In the genomic region with DNA sequence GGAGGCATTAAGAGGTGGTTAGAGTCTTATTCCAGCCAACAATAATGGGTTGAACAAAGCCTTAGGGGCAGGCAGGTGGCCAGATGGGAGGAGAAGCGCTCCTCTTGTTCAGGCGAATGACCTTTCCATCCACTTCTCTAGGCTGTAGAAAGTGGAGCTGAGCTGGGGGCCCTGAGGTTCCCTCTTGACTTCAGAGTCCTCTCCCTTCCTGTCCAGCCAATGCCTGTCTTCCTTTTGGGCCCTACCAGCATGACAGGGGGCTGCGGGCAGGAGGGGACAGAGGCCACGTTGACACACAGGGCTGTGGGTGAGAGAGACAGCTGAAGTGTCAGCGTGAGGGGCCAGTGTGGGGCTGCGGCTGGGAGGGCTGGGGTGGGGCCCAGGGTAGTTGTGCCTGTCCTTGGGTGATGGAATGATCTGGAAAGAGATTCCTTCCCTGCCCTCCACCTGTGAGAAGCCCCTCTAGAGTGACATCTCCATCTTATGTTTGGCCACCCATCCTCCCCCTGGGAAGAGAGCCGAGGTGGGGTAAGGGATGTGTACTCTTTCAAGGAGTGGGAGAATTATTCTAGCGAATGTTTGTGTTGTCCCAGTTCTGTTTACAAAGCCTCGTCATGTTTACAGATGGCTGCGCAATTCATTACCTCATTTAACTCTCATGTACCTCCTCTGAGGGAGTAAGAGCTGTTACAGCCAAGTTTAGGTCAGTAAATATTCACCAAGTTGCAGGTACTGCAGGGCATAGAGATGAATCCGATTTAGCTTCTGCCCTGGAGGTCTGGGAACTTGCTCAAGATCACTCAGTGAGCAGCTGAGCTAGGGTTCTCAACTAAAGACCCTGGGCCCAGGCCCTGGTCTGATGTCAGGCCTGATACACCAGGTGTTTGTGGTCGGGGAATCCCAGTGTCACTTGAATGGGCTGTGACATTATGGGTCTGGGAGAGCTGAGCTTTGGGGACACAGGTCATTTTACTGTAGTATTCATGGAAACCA, we compare ENCODE assay signal across 10 cellular contexts. TPM values are rescaled to one million over a fixed set of nuclear protein-coding genes. Genes with fewer than 3 reads are reported as not detected.
DNase-seq lines count a peak whose midpoint lies in the region; ATAC-seq and TF ChIP-seq lines count a peak whose summit lies in the region.
"Had no signal": no experiment of that assay in that cellular context is flagged by ENCODE, and none has a peak within 500 bp of the region (broad histone marks: within the 10 kb centered on the region; RNA-seq: fewer than 3 reads in every experiment).

No MANE protein-coding gene starts in this region.

- H3K4me1 ChIP-seq in KMS-11 (ENCODE audit: low read depth, poor library complexity, severe bottlenecking) (peaks cover 59% of the 10 kb centered on the region), endodermal cell (ENCODE audit: control insufficient read depth, insufficient read depth, low read length) (peaks cover 13% of the 10 kb centered on the region), neural progenitor cell (peaks cover 53% of the 10 kb centered on the region)

- H3K79me2 ChIP-seq in KMS-11 (ENCODE audit: insufficient read depth, low read depth) = no peaks in the 10 kb centered on the region
- H3K79me2 ChIP-seq in neural progenitor cell (ENCODE audit: low read depth) = peaks cover 79% of the 10 kb centered on the region

- peak overlapping the region; percentile 71 for H3K4me3 Mint-ChIP-seq in Calu3 (ENCODE audit: low read depth, unreplicated experiment)
- peak overlapping the region; percentile 10 for H3K4me3 Mint-ChIP-seq in endodermal cell
- no peak overlapping the region for H3K4me3 Mint-ChIP-seq in neural progenitor cell

- DNase-seq in Calu3 = peak; percentile 95
- DNase-seq in endodermal cell = no peak
- peak; percentile 21 for DNase-seq in neural progenitor cell (ENCODE audit: low spot score)
- DNase-seq in effector CD8-positive, alpha-beta T cell (lab: John Stamatoyannopoulos, UW) = no peak
- no peak for DNase-seq in germinal center (ENCODE audit: low spot score)
- no peak for DNase-seq in foreskin melanocyte
- DNase-seq: stimulated activated naive CD4-positive, alpha-beta T cell had no signal

- H3K4me1 Mint-ChIP-seq in Calu3 (ENCODE audit: low read depth, unreplicated experiment) (peaks cover 87% of the 10 kb centered on the region), endodermal cell (peaks cover 57% of the 10 kb centered on the region), neural progenitor cell (peaks cover 33% of the 10 kb centered on the region)

- CTCF ChIA-PET in Calu3 (lab: Charles Lee) = interaction anchor here (0.5 to 161.2 kb wide), 36 partner anchors 12 to 1845 kb away, joined by 3 to 42089 read pairs (median 5); partner anchors contain the start of genes ERBB2, GRB7, GSDMA and GSDMB

- H3K36me3 ChIP-seq in KMS-11 (ENCODE audit: insufficient read depth) (no peaks in the 10 kb centered on the region), endodermal cell (ENCODE audit: control insufficient read depth, insufficient read depth, low read length) (peaks cover 13% of the 10 kb centered on the region), neural progenitor cell (no peaks in the 10 kb centered on the region)

- TF ChIP-seq CTCF in Calu3 (IDR thresholded peaks at IDR 0.05; ENCODE audit: unreplicated experiment) = no peak
- TF ChIP-seq CTCF in KMS-11 (conservative IDR thresholded peaks at IDR 0.05; ENCODE audit: low read depth, low read length) = no peak
- no peak for TF ChIP-seq CTCF in endodermal cell (conservative IDR thresholded peaks at IDR 0.05)
- no peak for TF ChIP-seq CTCF in neural progenitor cell (IDR thresholded peaks at IDR 0.05)

- H3K9me3 ChIP-seq in endodermal cell (ENCODE audit: control insufficient read depth, low read length) = no peaks in the 10 kb centered on the region
- H3K9me3 ChIP-seq in neural progenitor cell (ENCODE audit: low read depth) = no peaks in the 10 kb centered on the region

- H3K27me3 Mint-ChIP-seq in Calu3 (ENCODE audit: unreplicated experiment) (no peaks in the 10 kb centered on the region), endodermal cell (ENCODE audit: insufficient read depth) (no peaks in the 10 kb centered on the region), neural progenitor cell (ENCODE audit: insufficient read depth, low read depth) (peaks cover 8% of the 10 kb centered on the region)

- 86 to 89% methylated on average over 6 to 11 of the region's 12 CpGs for WGBS in endodermal cell (ENCODE audit: insufficient coverage in 1 of 2, insufficient read length in 1 of 2), 2 experiments

- intact Hi-C loops in Calu3 (cut with micrococcal nuclease; ENCODE audit: unreplicated experiment) = loop anchor here (5.0 kb wide), 3 partner anchors 51 to 714 kb away; partner anchors contain the start of gene TOP2A

- H3K27me3 ChIP-seq in KMS-11 (ENCODE audit: insufficient read depth, low read depth) = no peaks in the 10 kb centered on the region
- no peaks in the 10 kb centered on the region for H3K27me3 ChIP-seq in endodermal cell (ENCODE audit: control insufficient read depth, insufficient read depth, low read length, poor library complexity, severe bottlenecking)
- no peaks in the 10 kb centered on the region for H3K27me3 ChIP-seq in neural progenitor cell

- H3K27ac Mint-ChIP-seq in Calu3 (ENCODE audit: unreplicated experiment) (peak overlapping the region; percentile 67), endodermal cell (peak overlapping the region; percentile 30), neural progenitor cell (no peak overlapping the region)

- no peaks in the 10 kb centered on the region for H4K20me1 ChIP-seq in KMS-11 (ENCODE audit: insufficient read depth)
- peaks cover 66% of the 10 kb centered on the region for H4K20me1 ChIP-seq in neural progenitor cell (ENCODE audit: low read depth)

- no TSS peak for BruUV-seq in Calu3 (replicated peaks; lab: Mats Ljungman, UMichigan)

- H3F3A ChIP-seq in neural progenitor cell (ENCODE audit: low read depth) = peaks cover 31% of the 10 kb centered on the region

- peaks cover 96% of the 10 kb centered on the region for H3K36me3 Mint-ChIP-seq in Calu3 (ENCODE audit: insufficient read depth, unreplicated experiment)
- H3K36me3 Mint-ChIP-seq in endodermal cell (ENCODE audit: low read depth) = peaks cover 7% of the 10 kb centered on the region
- peaks cover 5% of the 10 kb centered on the region for H3K36me3 Mint-ChIP-seq in neural progenitor cell

- no peak overlapping the region for H3K4me3 ChIP-seq in KMS-11 (IDR thresholded peaks at IDR 0.05; ENCODE audit: insufficient read depth, low read depth, low read length)
- H3K4me3 ChIP-seq in endodermal cell (ENCODE audit: low read length) = peak overlapping the region; percentile 28
- H3K4me3 ChIP-seq in neural progenitor cell = peak overlapping the region; percentile 27

- H3K27ac ChIP-seq in KMS-11 (peak overlapping the region; percentile 89), endodermal cell (ENCODE audit: low read depth, low read length) (no peak overlapping the region), neural progenitor cell (peak overlapping the region; percentile 53)

- ATAC-seq in GM21717 (IDR thresholded peaks at IDR 0.05; ENCODE audit: unreplicated experiment) = no peak

- peak overlapping the region; percentile 48; the same call in 1 of the 2 replicates for H2AFZ ChIP-seq in KMS-11 (ENCODE audit: low read depth)
- no peak overlapping the region for H2AFZ ChIP-seq in neural progenitor cell (replicated peaks)

- H3K9me3 Mint-ChIP-seq in Calu3 (ENCODE audit: low read depth, unreplicated experiment) (no peaks in the 10 kb centered on the region), endodermal cell (no peaks in the 10 kb centered on the region), neural progenitor cell (no peaks in the 10 kb centered on the region)

- H3K4me2 ChIP-seq in KMS-11 (peak overlapping the region; percentile 69), neural progenitor cell (peak overlapping the region; percentile 88)

- H3K9ac ChIP-seq in KMS-11 (peak overlapping the region; percentile 49; the same call in 1 of the 2 replicates), endodermal cell (ENCODE audit: extremely low read depth, low read length, poor library complexity, severe bottlenecking) (no peak overlapping the region), neural progenitor cell (no peak overlapping the region)

RNA-seq across cellular contexts. Expression of gene ERBB2, which starts 3.3 kb away (rescaled TPM):
- total RNA-seq in Calu3 (2022) = 4,829 and 4,830 TPM in 2 replicates
- 100 to 1,000 TPM; 110 to 133 TPM for total RNA-seq in endodermal cell
- 72.5 TPM for polyA plus RNA-seq in endodermal cell (2013, experiment 1 of 2)
- 68.6 TPM for polyA plus RNA-seq in endodermal cell (2013, experiment 2 of 2)
- total RNA-seq in neural progenitor cell (ENCODE audit: low replicate concordance) = 75.2 and 116 TPM in 2 replicates

RNA-seq across cellular contexts. Expression of gene PGAP3, which starts 15.3 kb away (rescaled TPM):
- total RNA-seq in Calu3 (2022) (1,186 and 1,276 TPM in 2 replicates), endodermal cell (10 to 100 TPM; 22.6 to 29.3 TPM), neural progenitor cell (ENCODE audit: low replicate concordance) (6.6 and 26.1 TPM in 2 replicates)
- 12.2 TPM for polyA plus RNA-seq in endodermal cell (2013, experiment 1 of 2)
- 11.0 TPM for polyA plus RNA-seq in endodermal cell (2013, experiment 2 of 2)

RNA-seq across cellular contexts. Expression of gene MIEN1, which starts 27.1 kb away (rescaled TPM):
- total RNA-seq in Calu3 (2022) = 2,121 and 2,217 TPM in 2 replicates
- total RNA-seq in endodermal cell = 10 to 100 TPM; 42.6 to 57.0 TPM
- polyA plus RNA-seq in endodermal cell (2013, experiment 1 of 2) = 57.8 TPM
- 57.7 TPM for polyA plus RNA-seq in endodermal cell (2013, experiment 2 of 2)
- 20.1 and 27.6 TPM in 2 replicates for total RNA-seq in neural progenitor cell (ENCODE audit: low replicate concordance)

RNA-seq across cellular contexts. Expression of gene GRB7, which starts 34.5 kb away (rescaled TPM):
- total RNA-seq in Calu3 (2022) (2,531 and 2,746 TPM in 2 replicates), endodermal cell (10 to 100 TPM; 54.6 to 73.9 TPM), neural progenitor cell (ENCODE audit: low replicate concordance) (6.0 and 8.0 TPM in 2 replicates)
- polyA plus RNA-seq in endodermal cell (2013, experiment 1 of 2) = 6.1 TPM
- 4.4 TPM for polyA plus RNA-seq in endodermal cell (2013, experiment 2 of 2)
- total RNA-seq: M059J had no signal

RNA-seq across cellular contexts. Expression of gene PNMT, which starts 34.9 kb away (rescaled TPM):
- total RNA-seq in Calu3 (2022) (1.3 and 3.2 TPM in 2 replicates), endodermal cell (1 to 10 TPM in 1 of 2 donors, under 1 TPM in 1; 0.55 to 1.0 TPM), neural progenitor cell (ENCODE audit: low replicate concordance) (0.28 TPM in 1 of 2 replicates, not detected in the other)
- 0.71 TPM for polyA plus RNA-seq in endodermal cell (2013, experiment 1 of 2)
- 0.37 TPM for polyA plus RNA-seq in endodermal cell (2013, experiment 2 of 2)
- total RNA-seq: M059J had no signal

Comparison
In these comparisons a context has a peak if more than half of its experiments do, and no peak if none do; other contexts are left out.
1. DNase-seq: peak in Calu3 (single experiment) and neural progenitor cell (single experiment); none in endodermal cell (single experiment), effector CD8-positive, alpha-beta T cell (single experiment), germinal center (single experiment) and foreskin melanocyte (single experiment).
2. RNA of gene ERBB2, which starts 3.3 kb away (total RNA-seq): 4,829 to 4,830 TPM in Calu3; 110 to 133 TPM in endodermal cell and 75.2 to 116 TPM in neural progenitor cell; every median in the first group is over 10 times any median in the second.
3. RNA of gene PGAP3, which starts 15.3 kb away (total RNA-seq): 1,186 to 1,276 TPM in Calu3; 22.6 to 29.3 TPM in endodermal cell and 6.6 to 26.1 TPM in neural progenitor cell; every median in the first group is over 10 times any median in the second.
4. RNA of gene MIEN1, which starts 27.1 kb away (total RNA-seq): 2,121 to 2,217 TPM in Calu3; 42.6 to 57.0 TPM in endodermal cell and 20.1 to 27.6 TPM in neural progenitor cell; every median in the first group is over 10 times any median in the second.